ENCODE assay signal across 19 cellular contexts in the genomic region with DNA sequence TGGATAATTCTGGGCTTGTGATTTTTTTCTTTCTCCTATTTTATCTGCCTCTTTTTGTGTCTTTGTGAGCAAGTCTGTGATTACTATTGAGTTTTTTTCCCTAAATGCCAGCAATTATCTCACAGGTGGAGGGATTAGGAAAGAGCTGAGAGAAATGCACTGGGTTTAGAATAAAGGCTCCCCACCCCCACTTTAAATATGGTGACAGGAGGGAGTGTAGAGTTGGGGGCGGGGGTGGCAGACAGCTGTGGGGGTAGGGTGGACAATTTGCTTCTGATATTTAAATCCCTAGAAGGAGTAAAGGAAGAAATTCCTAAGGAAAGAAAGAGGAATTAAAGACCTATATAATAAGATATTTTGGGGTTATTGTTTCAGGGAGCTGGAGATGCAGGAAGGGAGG.
A peak's percentile ranks its signal among the peaks of the same experiment; 100 is the strongest.
DNase-seq lines count a peak whose midpoint lies in the region; ATAC-seq, FAIRE-seq and TF ChIP-seq lines count a peak whose summit lies in the region.
"Had no signal": no experiment of that assay in that cellular context is flagged by ENCODE, and none has a peak within 500 bp of the region (broad histone marks: within the 10 kb centered on the region; RNA-seq: fewer than 3 reads in every experiment).

No MANE protein-coding gene starts in this region.

- DNase-seq in COR-L47 (lab: John Stamatoyannopoulos, UW) (peak; percentile 47), NCI-H1417 treated with DMSO at 0.1 percent for 48 hours (lab: John Stamatoyannopoulos, UW) (peak; percentile 43), NCI-H524 treated with DMSO at 0.1 percent for 48 hours (lab: John Stamatoyannopoulos, UW) (peak; percentile 78), GM12892 (ENCODE audit: insufficient read length) (no peak), posterior vena cava (ENCODE audit: low spot score) (no peak), mammary epithelial cell (no peak)
- DNase-seq: C1 segment of cervical spinal cord, NCI-H1092 treated with DMSO at 0.1 percent for 48 hours, NCI-H2107, NCI-H510A, SK-N-SH, T-helper 1 cell had no signal

- H3K4me1 ChIP-seq in mammary epithelial cell (ENCODE audit: insufficient read depth, low read length): no peaks in the 10 kb centered on the region

- H3K27me3 ChIP-seq in mammary epithelial cell (ENCODE audit: insufficient read depth, low read length): no peaks in the 10 kb centered on the region

- no peak overlapping the region for H3K9ac ChIP-seq in mammary epithelial cell (ENCODE audit: insufficient read depth, low read length)
- H3K9ac ChIP-seq: KMS-11, SK-N-SH had no signal

- no peaks in the 10 kb centered on the region for H3K27me3 Mint-ChIP-seq in brain

- in situ Hi-C loops in mammary epithelial cell (cut with MboI; ENCODE audit: low sequenced_read_pairs in 2 of 2): no loop called here

- H4K20me1 ChIP-seq in mammary epithelial cell (ENCODE audit: insufficient read depth, low read length): no peaks in the 10 kb centered on the region

- H3K27ac Mint-ChIP-seq in brain: peak overlapping the region in 4 of 5 experiments; percentile 26 to 87 (median 50)

- FAIRE-seq in GM12892 (lab: Jason Lieb, UNC): no peak

- no peak overlapping the region for H3K27ac ChIP-seq in mammary epithelial cell (ENCODE audit: insufficient read depth, low read depth, low read length)
- H3K27ac ChIP-seq: HL-60, KMS-11 had no signal

- 0% methylated on average over 1 of the region's 1 CpG for WGBS in mammary epithelial cell (ENCODE audit: low coverage, missing lambda C conversion rate)

- H3K36me3 ChIP-seq in mammary epithelial cell (ENCODE audit: insufficient read depth, low read length): no peaks in the 10 kb centered on the region

- peak overlapping the region in 1 of 5 experiments; percentile 1 for H3K4me3 Mint-ChIP-seq in brain

- TF ChIP-seq CTCF in brain (conservative IDR thresholded peaks at IDR 0.05) (no peak), mammary epithelial cell (conservative IDR thresholded peaks at IDR 0.05 in 1 of 2, IDR thresholded peaks at IDR 0.05 in 1 of 2; ENCODE audit: extremely low read depth in 1 of 2, insufficient read depth in 1 of 2, low read depth in 1 of 2, low read length in 2 of 2) (no peak)

- peaks cover 7% of the 10 kb centered on the region for H3K36me3 Mint-ChIP-seq in brain

- H3K4me2 ChIP-seq in mammary epithelial cell (ENCODE audit: insufficient read depth, low read depth, low read length): no peak overlapping the region
- H3K4me2 ChIP-seq: KMS-11, SK-N-SH had no signal

- no peak for TF ChIP-seq POLR2A in GM12892 (IDR thresholded peaks at IDR 0.05; ENCODE audit: low read depth, low read length)

- no peaks in the 10 kb centered on the region for H3K79me2 ChIP-seq in mammary epithelial cell (ENCODE audit: insufficient read depth, low read length)

- BruUV-seq in mammary epithelial cell (replicated peaks; lab: Mats Ljungman, UMichigan): no TSS peak

- no peaks in the 10 kb centered on the region for H3K9me3 Mint-ChIP-seq in brain

- H3K4me3 ChIP-seq in mammary epithelial cell (replicated peaks in 1 of 3; ENCODE audit: insufficient read depth in 1 of 3, low read depth in 2 of 3, low read length in 3 of 3): no peak overlapping the region

- dilution Hi-C loops in mammary epithelial cell (cut with HindIII; ENCODE audit: low sequenced_read_pairs): no loop called here

- H2AFZ ChIP-seq in mammary epithelial cell (ENCODE audit: low read depth, low read length): no peak overlapping the region

- no peak for ATAC-seq in HG03139 (IDR thresholded peaks at IDR 0.05; ENCODE audit: unreplicated experiment)
- ATAC-seq: HCT116, Panc1, Right ventricle myocardium inferior had no signal

- H3K4me1 Mint-ChIP-seq in brain: peaks cover 90% of the 10 kb centered on the region

- H3K9me3 ChIP-seq in mammary epithelial cell (replicated peaks; ENCODE audit: insufficient read depth, low read length): peaks cover 5% of the 10 kb centered on the region
- H3K9me3 ChIP-seq: SK-N-SH had no signal

- intact Hi-C loops in posterior vena cava (cut with DNase I) (no loop called here), mammary epithelial cell (cut with micrococcal nuclease) (no loop called here)

- CTCF ChIA-PET in mammary epithelial cell (lab: Charles Lee; ENCODE audit: low non-redundant PET): no interaction called here

Comparison
In these comparisons a context has a peak if more than half of its experiments do, and no peak if none do; other contexts are left out.
1. DNase-seq: peak in COR-L47 (single experiment), NCI-H1417 treated with DMSO at 0.1 percent for 48 hours (single experiment) and NCI-H524 treated with DMSO at 0.1 percent for 48 hours (single experiment); none in GM12892 (single experiment), posterior vena cava (single experiment) and mammary epithelial cell (single experiment).